Comparison of ENCODE assay signal across 9 cellular contexts in genomic region chr2:218517434-218518206, GRCh38. TPM values are rescaled to one million over a fixed set of nuclear protein-coding genes. Genes with fewer than 3 reads are reported as not detected.
A peak's percentile ranks its signal among the peaks of the same experiment; 100 is the strongest.
DNase-seq lines count a peak whose midpoint lies in the region; ATAC-seq and TF ChIP-seq lines count a peak whose summit lies in the region.
"Had no signal": no experiment of that assay in that cellular context is flagged by ENCODE, and none has a peak within 500 bp of the region (broad histone marks: within the 10 kb centered on the region; RNA-seq: fewer than 3 reads in every experiment).

No MANE protein-coding gene starts in this region.

- H3K4me1 Mint-ChIP-seq in activated T-helper 17 cell treated with anti-CD3 and anti-CD28 coated beads, Interleukin-2, amount 50 U/mL, for 72 hours, result peaks cover 26% of the 10 kb centered on the region

- peak overlapping the region; percentile 7 for H3K27ac Mint-ChIP-seq in activated T-helper 17 cell treated with anti-CD3 and anti-CD28 coated beads, Interleukin-2, amount 50 U/mL, for 72 hours

- peak; percentile 60 for DNase-seq in AG10803 (ENCODE audit: low read depth)
- no peak for DNase-seq in NCI-H1105 treated with DMSO at 0.1 percent for 48 hours (lab: John Stamatoyannopoulos, UW)
- no peak for DNase-seq in NCI-H69 (lab: John Stamatoyannopoulos, UW)
- no peak for DNase-seq in mucosa of descending colon

- no peaks in the 10 kb centered on the region for H3K36me3 ChIP-seq in mucosa of descending colon (ENCODE audit: low read depth)
- H3K36me3 ChIP-seq: neutrophil had no signal

- no peak overlapping the region for H3K4me3 Mint-ChIP-seq in activated T-helper 17 cell treated with anti-CD3 and anti-CD28 coated beads, Interleukin-2, amount 50 U/mL, for 72 hours

- intact Hi-C loops in mucosa of descending colon (cut with DNase I, micrococcal nuclease), result no loop called here

- peaks cover 95% of the 10 kb centered on the region for H3K36me3 Mint-ChIP-seq in activated T-helper 17 cell treated with anti-CD3 and anti-CD28 coated beads, Interleukin-2, amount 50 U/mL, for 72 hours (ENCODE audit: low read depth)

- ATAC-seq in GM18870 (IDR thresholded peaks at IDR 0.05; ENCODE audit: unreplicated experiment), result peak; percentile 63
- peak; percentile 66 for ATAC-seq in HG02973 (IDR thresholded peaks at IDR 0.05; ENCODE audit: unreplicated experiment)
- peak; percentile 57 for ATAC-seq in activated T-helper 17 cell treated with anti-CD3 and anti-CD28 coated beads, Interleukin-2, amount 50 U/mL, for 72 hours (replicated peaks)
- no peak for ATAC-seq in mucosa of descending colon
- ATAC-seq in HG03175 (IDR thresholded peaks at IDR 0.05; ENCODE audit: unreplicated experiment), result no peak

- no peaks in the 10 kb centered on the region for H3K9me3 ChIP-seq in mucosa of descending colon
- H3K9me3 ChIP-seq: neutrophil had no signal

- H3K9me3 Mint-ChIP-seq in activated T-helper 17 cell treated with anti-CD3 and anti-CD28 coated beads, Interleukin-2, amount 50 U/mL, for 72 hours, result no peaks in the 10 kb centered on the region

- TF ChIP-seq CTCF in AG10803 (conservative IDR thresholded peaks at IDR 0.05; ENCODE audit: low read length) (no peak), mucosa of descending colon (IDR thresholded peaks at IDR 0.05) (no peak)

- H3K4me3 ChIP-seq in AG10803 (ENCODE audit: low read length) (no peak overlapping the region), mucosa of descending colon (no peak overlapping the region)

- H3K4me1 ChIP-seq in mucosa of descending colon (ENCODE audit: low read depth), result no peaks in the 10 kb centered on the region

- H3K27me3 Mint-ChIP-seq in activated T-helper 17 cell treated with anti-CD3 and anti-CD28 coated beads, Interleukin-2, amount 50 U/mL, for 72 hours, result no peaks in the 10 kb centered on the region

RNA-seq across cellular contexts. Expression of gene USP37, which starts 50.5 kb away (rescaled TPM):
- 100 to 1,000 TPM in 1 of 2 donors, 10 to 100 TPM in 1; 37.3 to 111 TPM for total RNA-seq in activated T-helper 17 cell treated with anti-CD3 and anti-CD28 coated beads, Interleukin-2, amount 50 U/mL, for 72 hours
- 10 to 100 TPM; 11.5 to 14.3 (median 11.6) TPM for total RNA-seq in mucosa of descending colon

RNA-seq across cellular contexts. Expression of gene CNOT9, which starts 51.0 kb away (rescaled TPM):
- total RNA-seq in activated T-helper 17 cell treated with anti-CD3 and anti-CD28 coated beads, Interleukin-2, amount 50 U/mL, for 72 hours, result 100 to 1,000 TPM in 1 of 2 donors, 10 to 100 TPM in 1; 74.1 to 102 TPM
- total RNA-seq in mucosa of descending colon, result 10 to 100 TPM; 31.0 to 41.8 (median 37.8) TPM

Comparison
In these comparisons a context has a peak if more than half of its experiments do, and no peak if none do; other contexts are left out.
1. ATAC-seq: peak in GM18870 (single experiment), HG02973 (single experiment) and activated T-helper 17 cell treated with anti-CD3 and anti-CD28 coated beads, Interleukin-2, amount 50 U/mL, for 72 hours (single experiment); none in mucosa of descending colon (single experiment) and HG03175 (single experiment).